1 cellular context compared by ENCODE assay signal in genomic region chr7:123714296-123715080, GRCh38.
TF ChIP-seq lines count a peak whose summit lies in the region.

No MANE protein-coding gene starts in this region.

TF ChIP-seq in K562, 482 proteins besides CTCF, POLR2A, EP300 and RAD21:
- TF ChIP-seq POLR2AphosphoS2 (IDR thresholded peaks at IDR 0.05; ENCODE audit: low read length) (no peak), DACH1 (IDR thresholded peaks at IDR 0.05; ENCODE audit: partially characterized antibody) (peak; percentile 50), ZNF444 (CRISPR knock-in tag; IDR thresholded peaks at IDR 0.05) (no peak), HDAC8 (tag; IDR thresholded peaks at IDR 0.05) (no peak), NBN (IDR thresholded peaks at IDR 0.05; ENCODE audit: low read depth) (0 out of 2 replicates have a peak, but pooled peaks have one; percentile 22), MIER1 (IDR thresholded peaks at IDR 0.05; ENCODE audit: low read depth) (no peak)
